ENCODE assay signal across 9 cellular contexts in genomic region chr16:66548868-66549267, GRCh38. TPM values are rescaled to one million over a fixed set of nuclear protein-coding genes. Genes with fewer than 3 reads are reported as not detected.
DNase-seq lines count a peak whose midpoint lies in the region; ATAC-seq, FAIRE-seq and TF ChIP-seq lines count a peak whose summit lies in the region.
"Had no signal": no experiment of that assay in that cellular context is flagged by ENCODE, and none has a peak within 500 bp of the region (broad histone marks: within the 10 kb centered on the region; RNA-seq: fewer than 3 reads in every experiment).

No MANE protein-coding gene starts in this region.

- no peaks in the 10 kb centered on the region for H3K27me3 Mint-ChIP-seq in CD4-positive, alpha-beta T cell

- H3K27ac Mint-ChIP-seq in CD4-positive, alpha-beta T cell, result peak overlapping the region; percentile 80

- DNase-seq in CD4-positive, alpha-beta T cell, result no peak
- DNase-seq in RWPE1 (ENCODE audit: low spot score), result no peak
- DNase-seq in pancreas, result no peak
- no peak for DNase-seq in stimulated activated CD4-positive, alpha-beta T cell treated with anti-CD3 and anti-CD28 coated beads, Interleukin-4, amount 100 ng/mL, for 1 hour
- DNase-seq: NCI-H1105 had no signal

- H3K27ac ChIP-seq in CD4-positive, alpha-beta T cell (ENCODE audit: low read depth, low read length), result peak overlapping the region; percentile 73
- H3K27ac ChIP-seq in RWPE1, result peak overlapping the region; percentile 91
- H3K27ac ChIP-seq in esophagus (ENCODE audit: low read depth in 2 of 2, low read length in 1 of 2), result peak overlapping the region; percentile 89 to 92
- H3K27ac ChIP-seq in pancreas, result peak overlapping the region; percentile 87 to 96 (median 93)

- 46 to 54% methylated on average over 9 of the region's 9 CpGs for WGBS in esophagus, 2 donors
- 55 to 83% methylated on average over 9 of the region's 9 CpGs for WGBS in pancreas, 2 donors

- POLR2A ChIA-PET in CD4-positive, alpha-beta T cell (lab: Charles Lee), result interaction anchor here (0.6 to 8.2 kb wide), 6 partner anchors 13 to 187 kb away, joined by 3 to 124 read pairs (median 4); partner anchors contain the start of gene CMTM3
- POLR2A ChIA-PET in RWPE1 (lab: Yijun Ruan, JAX; ENCODE audit: low non-redundant PET), result no interaction called here

- peak overlapping the region; percentile 81 for H3K4me3 Mint-ChIP-seq in CD4-positive, alpha-beta T cell

- CTCF ChIA-PET in CD4-positive, alpha-beta T cell (lab: Charles Lee), result interaction anchor here (0.9 to 1.9 kb wide), 2 partner anchors 14 to 21 kb away, joined by 3 to 5 read pairs; no protein-coding TSS in a partner anchor
- CTCF ChIA-PET in RWPE1 (lab: Yijun Ruan, JAX), result no interaction called here

- intact Hi-C loops in CD4-positive, alpha-beta T cell (cut with DNase I, micrococcal nuclease), result loop anchor here (2.0 kb wide), 2 partner anchors 22 to 24 kb away; no protein-coding TSS in a partner anchor
- intact Hi-C loops in pancreas (cut with DNase I), result no loop called here

- no peaks in the 10 kb centered on the region for H3K9me3 ChIP-seq in CD4-positive, alpha-beta T cell (ENCODE audit: control insufficient read depth, low read length)
- H3K9me3 ChIP-seq in esophagus (ENCODE audit: control insufficient read depth in 2 of 2, insufficient read depth in 1 of 2, low read depth in 1 of 2, low read length in 1 of 2) (no peaks in the 10 kb centered on the region), pancreas (no peaks in the 10 kb centered on the region)

- no peak for TF ChIP-seq CTCF in CD4-positive, alpha-beta T cell (IDR thresholded peaks at IDR 0.05)
- TF ChIP-seq CTCF in RWPE1 (conservative IDR thresholded peaks at IDR 0.05; ENCODE audit: low read depth), result no peak
- no peak for TF ChIP-seq CTCF in pancreas (IDR thresholded peaks at IDR 0.05)

- FAIRE-seq in pancreas (lab: Jason Lieb, UNC), result no peak

- H3K9me3 Mint-ChIP-seq in CD4-positive, alpha-beta T cell, result no peaks in the 10 kb centered on the region

- peaks cover 21% of the 10 kb centered on the region for H3K36me3 Mint-ChIP-seq in CD4-positive, alpha-beta T cell (ENCODE audit: low read depth)

- H3K4me1 ChIP-seq in esophagus (ENCODE audit: control insufficient read depth in 2 of 2, insufficient read depth in 2 of 2, low read length in 1 of 2) (peaks cover 0 to 8% of the 10 kb centered on the region in 2 donors), pancreas (peaks cover 0 to 23% (median 21%) of the 10 kb centered on the region in 3 donors)

- H3K36me3 ChIP-seq in esophagus (ENCODE audit: control insufficient read depth in 2 of 2, insufficient read depth in 2 of 2, low read length in 1 of 2) (no peaks in the 10 kb centered on the region), pancreas (no peaks in the 10 kb centered on the region)

- peak overlapping the region; percentile 58 to 68 for H3K4me3 ChIP-seq in esophagus (ENCODE audit: low read depth in 1 of 2, low read length in 2 of 2)
- peak overlapping the region; percentile 62 to 94 (median 74) for H3K4me3 ChIP-seq in pancreas

- no peak for ATAC-seq in CD4-positive, alpha-beta T cell (ENCODE audit: poor library complexity)
- ATAC-seq in pancreas (no peak), GM18498 (IDR thresholded peaks at IDR 0.05; ENCODE audit: unreplicated experiment) (no peak), GM21423 (IDR thresholded peaks at IDR 0.05; ENCODE audit: unreplicated experiment) (no peak)
- no peak for ATAC-seq in activated CD4-positive, CD25-positive, alpha-beta regulatory T cell treated with anti-CD3 and anti-CD28 coated beads, Interleukin-2, amount 50 U/mL, for 24 hours

- H3K4me1 Mint-ChIP-seq in CD4-positive, alpha-beta T cell (ENCODE audit: low read depth), result peaks cover 65% of the 10 kb centered on the region

- no peaks in the 10 kb centered on the region for H3K27me3 ChIP-seq in CD4-positive, alpha-beta T cell (ENCODE audit: control insufficient read depth, insufficient read depth, low read length)
- H3K27me3 ChIP-seq in esophagus (ENCODE audit: control insufficient read depth in 1 of 2, insufficient read depth in 2 of 2, low read length in 2 of 2) (no peaks in the 10 kb centered on the region), pancreas (no peaks in the 10 kb centered on the region)

RNA-seq across cellular contexts. Expression of gene TK2, which starts 1.1 kb away (rescaled TPM):
- 1 to 10 TPM; 3.6 to 5.1 TPM for total RNA-seq in CD4-positive, alpha-beta T cell
- polyA plus RNA-seq in esophagus (1 to 10 TPM; 5.9 to 8.3 TPM), pancreas (10 to 100 TPM; 13.9 to 17.4 TPM)
- 10 to 100 TPM; 16.7 to 22.9 (median 21.6) TPM for total RNA-seq in pancreas

RNA-seq across cellular contexts. Expression of gene CKLF, which starts 3.5 kb away (rescaled TPM):
- total RNA-seq in CD4-positive, alpha-beta T cell, result 10 to 100 TPM; 10.6 to 14.1 TPM
- 10 to 100 TPM; 14.9 to 29.7 TPM for polyA plus RNA-seq in esophagus
- total RNA-seq in pancreas, result 10 to 100 TPM in 3 of 6 donors, 1 to 10 TPM in 3; 5.9 to 26.1 (median 8.3) TPM
- 10 to 100 TPM; 11.9 to 24.9 TPM for polyA plus RNA-seq in pancreas

RNA-seq across cellular contexts. Expression of gene CMTM1, which starts 17.4 kb away (rescaled TPM):
- total RNA-seq in CD4-positive, alpha-beta T cell, result 1 to 10 TPM in 1 of 2 experiments, under 1 TPM in 1; 0.66 to 1.1 TPM
- polyA plus RNA-seq in esophagus (under 1 TPM; 0.14 to 0.22 TPM), pancreas (under 1 TPM; 0.28 to 0.46 TPM)
- 1 to 10 TPM in 3 of 6 donors, under 1 TPM in 3; 0.65 to 3.9 (median 1.5) TPM for total RNA-seq in pancreas

RNA-seq across cellular contexts. Expression of gene CMTM2, which starts 30.4 kb away (rescaled TPM):
- not detected for total RNA-seq in CD4-positive, alpha-beta T cell
- polyA plus RNA-seq in esophagus, result under 1 TPM in 1 of 2 donors, not detected in 1; 0.06 TPM
- under 1 TPM in 1 of 6 donors, not detected in 5; 0.84 TPM for total RNA-seq in pancreas
- under 1 TPM; 0.21 to 0.65 TPM for polyA plus RNA-seq in pancreas

RNA-seq across cellular contexts. Expression of gene CMTM3, which starts 55.6 kb away (rescaled TPM):
- total RNA-seq in CD4-positive, alpha-beta T cell, result 10 to 100 TPM; 46.3 to 49.3 TPM
- 1 to 10 TPM; 3.4 to 4.6 TPM for polyA plus RNA-seq in esophagus
- 10 to 100 TPM in 1 of 6 donors, 1 to 10 TPM in 4, under 1 TPM in 1; 0.79 to 20.8 (median 2.6) TPM for total RNA-seq in pancreas
- polyA plus RNA-seq in pancreas, result 1 to 10 TPM; 4.3 to 4.8 TPM

Comparison
In these comparisons a context has a peak if more than half of its experiments do, and no peak if none do; other contexts are left out.
1. intact Hi-C loops: an anchor here in CD4-positive, alpha-beta T cell (2.0 kb wide); none called in pancreas.